ENCODE assay signal across 34 cellular contexts in the genomic region with DNA sequence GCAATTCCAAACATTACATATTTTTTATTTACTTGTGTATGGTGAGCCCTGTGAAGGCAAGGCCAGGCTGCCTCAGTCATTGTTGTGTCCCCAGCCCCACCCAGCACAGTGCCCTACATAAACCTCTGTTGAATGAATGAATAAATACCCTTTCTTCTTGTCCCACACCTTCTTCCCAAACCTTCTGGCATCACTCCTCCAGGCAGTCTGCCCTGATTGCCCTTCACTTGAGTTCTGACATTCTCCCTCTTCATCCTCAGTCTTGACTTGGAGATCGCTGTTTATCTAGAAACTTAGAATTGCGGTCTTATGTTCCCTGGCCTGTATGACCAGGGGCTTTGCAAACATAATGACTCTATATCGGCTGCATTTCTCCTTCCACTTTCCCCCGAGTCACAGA. TPM values are rescaled to one million over a fixed set of nuclear protein-coding genes. Genes with fewer than 3 reads are reported as not detected.
"Had no signal": no experiment of that assay in that cellular context is flagged by ENCODE, and none has a peak within 500 bp of the region (broad histone marks: within the 10 kb centered on the region; RNA-seq: fewer than 3 reads in every experiment).

No MANE protein-coding gene starts in this region.

- H3K9me3 Mint-ChIP-seq: activated B cell treated with CpG ODN at 0.5 μM for 24 hours; activated CD8-positive, alpha-beta T cell treated with anti-CD3 and anti-CD28 coated beads for 36 hours; activated T-cell treated with anti-CD3 and anti-CD28 coated beads, Interleukin-2, amount 50 U/mL, for 4 hours; activated T-helper 17 cell treated with anti-CD3 and anti-CD28 coated beads, Interleukin-2, amount 50 U/mL, for 72 hours; effector memory CD8-positive, alpha-beta T cell had no signal

- DNase-seq: activated B cell treated with CpG ODN at 0.5 μM for 24 hours; activated CD4-positive, alpha-beta T cell treated with anti-CD3 and anti-CD28 coated beads for 48 hours; activated CD4-positive, alpha-beta T cell treated with anti-CD3 and anti-CD28 coated beads, Interleukin-2, amount 50 U/mL, for 1 hour; activated CD4-positive, alpha-beta T cell treated with anti-CD3 and anti-CD28 coated beads, Interleukin-2, amount 50 U/mL, for 48 hours; activated CD8-positive, alpha-beta memory T cell treated with anti-CD3 and anti-CD28 coated beads for 24 hours; activated CD8-positive, alpha-beta T cell treated with anti-CD3 and anti-CD28 coated beads for 36 hours; activated effector memory CD4-positive, alpha-beta T cell treated with Interleukin-2 at 50 U/mL for 16 hours; activated gamma-delta T cell treated with Interleukin-2 at 50 U/mL for 16 hours; activated naive CD4-positive, alpha-beta T cell treated with anti-CD3 and anti-CD28 coated beads, Interleukin-2, amount 50 U/mL, for 16 hours; activated naive CD4-positive, alpha-beta T cell treated with Interleukin-2 at 50 U/mL for 16 hours; activated T-cell treated with anti-CD3 and anti-CD28 coated beads, Interleukin-2, amount 50 U/mL, for 4 hours; adrenal gland; amygdala; aorta; body of pancreas; caudate nucleus; cortex of kidney; dermis blood vessel endothelial cell; effector CD4-positive, alpha-beta T cell; effector memory CD8-positive, alpha-beta T cell; esophagus squamous epithelium; foreskin melanocyte; heart right ventricle; T1000; WERI-Rb-1 had no signal

- ATAC-seq: activated CD4-positive, CD25-positive, alpha-beta regulatory T cell treated with anti-CD3 and anti-CD28 coated beads, Interleukin-2, amount 50 U/mL, for 24 hours; activated CD8-positive, alpha-beta T cell treated with anti-CD3 and anti-CD28 coated beads for 36 hours; activated T-cell treated with anti-CD3 and anti-CD28 coated beads, Interleukin-2, amount 50 U/mL, for 4 hours; activated T-helper 17 cell treated with anti-CD3 and anti-CD28 coated beads, Interleukin-2, amount 50 U/mL, for 72 hours; body of pancreas; effector memory CD8-positive, alpha-beta T cell; gastroesophageal sphincter; heart right ventricle had no signal

- H3K27ac Mint-ChIP-seq: activated B cell treated with CpG ODN at 0.5 μM for 24 hours; activated CD8-positive, alpha-beta T cell treated with anti-CD3 and anti-CD28 coated beads for 36 hours; activated T-helper 17 cell treated with anti-CD3 and anti-CD28 coated beads, Interleukin-2, amount 50 U/mL, for 72 hours; effector memory CD8-positive, alpha-beta T cell had no signal

- H3K4me3 Mint-ChIP-seq: activated B cell treated with CpG ODN at 0.5 μM for 24 hours; activated CD8-positive, alpha-beta T cell treated with anti-CD3 and anti-CD28 coated beads for 36 hours; activated T-cell treated with anti-CD3 and anti-CD28 coated beads, Interleukin-2, amount 50 U/mL, for 4 hours; activated T-helper 17 cell treated with anti-CD3 and anti-CD28 coated beads, Interleukin-2, amount 50 U/mL, for 72 hours; effector memory CD8-positive, alpha-beta T cell had no signal

RNA-seq across cellular contexts. Expression of gene GPR4, which starts 12.2 kb away (rescaled TPM):
- total RNA-seq: activated B cell treated with CpG ODN at 0.5 μM for 24 hours; activated CD8-positive, alpha-beta T cell treated with anti-CD3 and anti-CD28 coated beads for 36 hours; chondrocyte; fibroblast of lung; fibroblast of villous mesenchyme; hepatocyte; T-helper 1 cell treated with Interleukin-12 subunit alpha and Interleukin-12 subunit beta and Interleukin-4 antibody, amounts not matched to agents 30 ng/mL and 1 ng/mL, for 36 hours; T-helper 2 cell treated with Interferon-gamma antibody and Interleukin-4, amounts not matched to agents 100 ng/mL and 5 ng/mL, for 36 hours had no signal
